In the genomic region with DNA sequence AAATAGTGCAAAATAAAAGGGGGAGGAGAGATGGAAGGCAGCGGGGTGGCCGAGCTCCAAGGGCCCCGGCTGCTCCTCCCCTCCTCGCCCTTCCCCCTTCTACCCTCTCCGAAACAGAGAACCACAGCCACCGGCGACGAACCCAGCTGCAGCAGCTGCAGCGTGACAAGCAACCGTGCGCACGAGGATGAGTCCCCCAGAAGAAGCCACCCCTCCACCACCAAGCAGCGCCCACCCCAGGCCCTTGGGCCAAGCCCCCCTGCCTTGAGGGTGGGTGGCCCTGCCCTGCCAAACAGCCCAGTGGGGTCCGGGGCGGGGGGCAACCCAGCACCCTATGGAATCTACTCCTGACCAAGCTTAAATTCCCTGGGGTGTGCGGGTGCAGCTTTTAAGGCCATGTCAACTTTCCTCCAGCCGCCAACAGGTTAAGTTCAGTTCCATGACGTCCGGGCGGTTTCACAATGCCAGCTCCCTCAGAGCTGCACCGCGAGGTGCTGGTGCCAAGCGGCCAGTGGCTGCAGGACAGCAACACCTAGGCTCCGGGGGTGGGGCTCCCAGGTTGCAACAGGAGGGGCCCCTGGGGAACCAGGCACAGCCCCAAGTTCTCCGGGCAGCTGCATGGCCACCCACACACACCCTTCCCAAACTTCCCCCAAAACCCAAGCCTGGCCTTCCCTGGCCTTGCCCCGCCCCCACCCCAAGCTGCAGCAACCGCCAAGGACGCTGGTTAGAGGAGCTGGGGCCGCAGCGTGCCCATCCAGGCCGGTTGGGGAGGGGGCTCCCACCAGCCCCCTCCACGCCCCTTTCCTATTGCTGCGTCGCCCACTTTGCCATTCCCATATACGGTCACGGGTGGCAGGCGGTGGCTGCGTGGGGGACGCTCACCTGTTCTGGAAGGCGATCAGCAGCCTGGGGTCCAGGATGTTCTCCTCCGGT, we compare ENCODE assay signal across 8 cellular contexts. TPM values are rescaled to one million over a fixed set of nuclear protein-coding genes. Genes with fewer than 3 reads are reported as not detected.
DNase-seq lines count a peak whose midpoint lies in the region; ATAC-seq and TF ChIP-seq lines count a peak whose summit lies in the region.

No MANE protein-coding gene starts in this region.

- intact Hi-C loops in cardiac septum (cut with DNase I), result no loop called here

- DNase-seq in AG09309 (ENCODE audit: low read depth), result no peak
- peak; percentile 59 for DNase-seq in NCI-H2171 (lab: John Stamatoyannopoulos, UW)
- peak; percentile 50 for DNase-seq in activated naive CD4-positive, alpha-beta T cell treated with anti-CD3 and anti-CD28 coated beads, Interleukin-2, amount 50 U/mL, for 16 hours
- DNase-seq in cardiac septum (ENCODE audit: low spot score), result peak; percentile 88
- no peak for DNase-seq in SK-N-DZ (ENCODE audit: low spot score)

- peak overlapping the region; percentile 87 for H3K27ac ChIP-seq in rectal smooth muscle tissue (ENCODE audit: low read depth, low read length)

- ATAC-seq in GM18498 (IDR thresholded peaks at IDR 0.05; ENCODE audit: unreplicated experiment), result peak; percentile 31
- ATAC-seq in HG03378 (IDR thresholded peaks at IDR 0.05; ENCODE audit: unreplicated experiment), result no peak

- H3K4me3 ChIP-seq in AG09309 (ENCODE audit: control insufficient read depth, low read depth, low read length) (peak overlapping the region; percentile 81), rectal smooth muscle tissue (ENCODE audit: low read length) (peak overlapping the region; percentile 81)

- H3K36me3 ChIP-seq in rectal smooth muscle tissue (ENCODE audit: control insufficient read depth, insufficient read depth, low read length), result peaks cover 4% of the 10 kb centered on the region

- peaks cover 14% of the 10 kb centered on the region for H3K4me1 ChIP-seq in rectal smooth muscle tissue (ENCODE audit: control insufficient read depth, insufficient read depth, low read length)

- TF ChIP-seq CTCF in AG09309 (IDR thresholded peaks at IDR 0.05; ENCODE audit: control insufficient read depth, insufficient read depth, low read depth, low read length, missing control alignments), result no peak

- peak overlapping the region; percentile 42 for H3K9ac ChIP-seq in rectal smooth muscle tissue (ENCODE audit: low read length)

- peaks cover 22% of the 10 kb centered on the region for H3K27me3 ChIP-seq in rectal smooth muscle tissue (ENCODE audit: control insufficient read depth, insufficient read depth, low read length)

RNA-seq across cellular contexts. Expression of gene CBX4, which starts 2.0 kb away (rescaled TPM):
- total RNA-seq in cardiac septum, result 23.8 TPM
- 9.9 and 14.1 TPM in 2 replicates for polyA plus RNA-seq in SK-N-DZ (2014; cell fraction: cytosol; rRNA removed)
- 25.6 and 26.8 TPM in 2 replicates for polyA plus RNA-seq in SK-N-DZ (2014; cell fraction: nucleus; rRNA removed)

RNA-seq across cellular contexts. Expression of gene CBX8, which starts 40.3 kb away (rescaled TPM):
- total RNA-seq in cardiac septum, result 5.7 TPM
- 16.5 and 24.6 TPM in 2 replicates for polyA plus RNA-seq in SK-N-DZ (2014; cell fraction: cytosol; rRNA removed)
- polyA plus RNA-seq in SK-N-DZ (2014; cell fraction: nucleus; rRNA removed), result 43.5 and 47.0 TPM in 2 replicates

RNA-seq across cellular contexts. Expression of gene CBX2, which starts 59.3 kb away (rescaled TPM):
- 3.5 TPM for total RNA-seq in cardiac septum
- 108 and 109 TPM in 2 replicates for polyA plus RNA-seq in SK-N-DZ (2014; cell fraction: cytosol; rRNA removed)
- 144 and 174 TPM in 2 replicates for polyA plus RNA-seq in SK-N-DZ (2014; cell fraction: nucleus; rRNA removed)

Comparison
In these comparisons a context has a peak if more than half of its experiments do, and no peak if none do; other contexts are left out.
1. DNase-seq: peak in NCI-H2171 (single experiment), activated naive CD4-positive, alpha-beta T cell treated with anti-CD3 and anti-CD28 coated beads, Interleukin-2, amount 50 U/mL, for 16 hours (single experiment) and cardiac septum (single experiment); none in AG09309 (single experiment) and SK-N-DZ (single experiment).